18 cellular contexts compared by ENCODE assay signal in genomic region chr14:22088614-22089359, GRCh38.
DNase-seq lines count a peak whose midpoint lies in the region; ATAC-seq and TF ChIP-seq lines count a peak whose summit lies in the region.
"Had no signal": no experiment of that assay in that cellular context is flagged by ENCODE, and none has a peak within 500 bp of the region (broad histone marks: within the 10 kb centered on the region; RNA-seq: fewer than 3 reads in every experiment).

No MANE protein-coding gene starts in this region.

- TF ChIP-seq CTCF in HEK293 (tag by site-specific recombination; IDR thresholded peaks at IDR 0.05) (no peak), brain microvascular endothelial cell (IDR thresholded peaks at IDR 0.05; ENCODE audit: low read depth, low read length, missing control alignments) (no peak), gastroesophageal sphincter (IDR thresholded peaks at IDR 0.05) (no peak), lower leg skin (IDR thresholded peaks at IDR 0.05) (no peak)

- H3K9me3 ChIP-seq in HEK293 (ENCODE audit: control insufficient read depth, insufficient read depth, low read depth, low read length) (no peaks in the 10 kb centered on the region), gastroesophageal sphincter (no peaks in the 10 kb centered on the region)
- H3K9me3 ChIP-seq: upper lobe of right lung had no signal

- H3K4me1 ChIP-seq in HEK293 (ENCODE audit: control insufficient read depth, insufficient read depth, low read length) = no peaks in the 10 kb centered on the region
- peaks cover 0 to 6% (median 0%) of the 10 kb centered on the region in 3 donors for H3K4me1 ChIP-seq in gastroesophageal sphincter
- H3K4me1 ChIP-seq: upper lobe of right lung had no signal

- no peaks in the 10 kb centered on the region for H3K36me3 ChIP-seq in HEK293 (ENCODE audit: control insufficient read depth in 2 of 2, insufficient read depth in 1 of 2, low read length in 2 of 2)
- no peaks in the 10 kb centered on the region for H3K36me3 ChIP-seq in brain microvascular endothelial cell (replicated peaks)
- H3K36me3 ChIP-seq in gastroesophageal sphincter = no peaks in the 10 kb centered on the region
- H3K36me3 ChIP-seq: upper lobe of right lung had no signal

- TF ChIP-seq POLR2A in gastroesophageal sphincter (IDR thresholded peaks at IDR 0.05) = no peak
- TF ChIP-seq POLR2A in lower leg skin (IDR thresholded peaks at IDR 0.05) = no peak

- peak; percentile 24 for DNase-seq in brain microvascular endothelial cell
- peak; percentile 4 for DNase-seq in stromal cell of bone marrow (ENCODE audit: low read depth)
- no peak for DNase-seq in NCI-H1092 treated with DMSO at 0.1 percent for 48 hours (lab: John Stamatoyannopoulos, UW)
- no peak for DNase-seq in lower leg skin (ENCODE audit: low spot score in 2 of 2)
- DNase-seq: activated CD4-positive, alpha-beta T cell treated with anti-CD3 and anti-CD28 coated beads for 48 hours; activated CD8-positive, alpha-beta memory T cell treated with anti-CD3 and anti-CD28 coated beads, Interleukin-2, amount 50 U/mL, for 4 hours; activated gamma-delta T cell treated with Interleukin-2 at 50 U/mL for 16 hours; CD8-positive, alpha-beta T cell; erythroblast; H9; Kasumi-1; NCI-H1436; upper lobe of right lung had no signal

- H3K27me3 ChIP-seq in brain microvascular endothelial cell (replicated peaks) = no peaks in the 10 kb centered on the region
- no peaks in the 10 kb centered on the region for H3K27me3 ChIP-seq in gastroesophageal sphincter
- H3K27me3 ChIP-seq: upper lobe of right lung had no signal

- CTCF ChIA-PET in HEK293 (lab: Yijun Ruan, JAX) = interaction anchor here (0.7 kb wide), 1 partner anchor 719 kb away, joined by 4 read pairs; no protein-coding TSS in a partner anchor

- 19 to 47% methylated on average over 2 of the region's 2 CpGs for WGBS in gastroesophageal sphincter (ENCODE audit: low coverage in 1 of 2), 2 donors
- WGBS in lower leg skin, 2 donors = 27 to 30% methylated on average over 2 of the region's 2 CpGs

- TF ChIP-seq EP300 in gastroesophageal sphincter (IDR thresholded peaks at IDR 0.05) = no peak

- in situ Hi-C loops in brain microvascular endothelial cell (cut with HindIII; ENCODE audit: low pct_ligation_motif_present, low sequenced_read_pairs) = no loop called here

- H3K27ac ChIP-seq in HEK293 (ENCODE audit: extremely low read depth, low read depth, low read length) (no peak overlapping the region), brain microvascular endothelial cell (no peak overlapping the region), gastroesophageal sphincter (peak overlapping the region; percentile 29 to 77 (median 72))
- H3K27ac ChIP-seq: upper lobe of right lung had no signal

- ATAC-seq in gastroesophageal sphincter (peak; percentile 84), HG03108 (IDR thresholded peaks at IDR 0.05; ENCODE audit: unreplicated experiment) (no peak), HG02970 (IDR thresholded peaks at IDR 0.05; ENCODE audit: low FRiP score, unreplicated experiment) (no peak)
- ATAC-seq: CD8-positive, alpha-beta T cell; upper lobe of right lung had no signal

- intact Hi-C loops in lower leg skin (cut with DNase I; ENCODE audit: low total_unique reads) = no loop called here

- POLR2A ChIA-PET in HEK293 (lab: Yijun Ruan, JAX) = no interaction called here

- H3K4me3 ChIP-seq in HEK293 (ENCODE audit: low read depth, low read length) = no peak overlapping the region
- H3K4me3 ChIP-seq in brain microvascular endothelial cell (ENCODE audit: low read depth, low read length) = no peak overlapping the region
- no peak overlapping the region for H3K4me3 ChIP-seq in gastroesophageal sphincter
- H3K4me3 ChIP-seq in lower leg skin (ENCODE audit: low read depth, poor library complexity, severe bottlenecking) = no peak overlapping the region
- H3K4me3 ChIP-seq: smooth muscle cell, upper lobe of right lung had no signal

TF ChIP-seq in HEK293, 187 proteins besides CTCF, POLR2A, EP300 and RAD21:
- TF ChIP-seq ZNF398 (tag by site-specific recombination; IDR thresholded peaks at IDR 0.05) (peak; percentile 43; the same call in 1 of the 2 replicates), ZNF16 (tag by site-specific recombination; IDR thresholded peaks at IDR 0.05; ENCODE audit: low read depth) (no peak), SP3 (tag by site-specific recombination; IDR thresholded peaks at IDR 0.05) (no peak), ZNF366 (tag by site-specific recombination; conservative IDR thresholded peaks at IDR 0.05) (0 out of 2 replicates have a peak, but pooled peaks have one; percentile 26), ZNF292 (tag by site-specific recombination; IDR thresholded peaks at IDR 0.05; ENCODE audit: borderline replicate concordance, low read depth) (no peak), PRDM10 (tag by site-specific recombination; IDR thresholded peaks at IDR 0.05) (peak; percentile 40; the same call in 1 of the 2 replicates)
- TF ChIP-seq, protein P1, sequence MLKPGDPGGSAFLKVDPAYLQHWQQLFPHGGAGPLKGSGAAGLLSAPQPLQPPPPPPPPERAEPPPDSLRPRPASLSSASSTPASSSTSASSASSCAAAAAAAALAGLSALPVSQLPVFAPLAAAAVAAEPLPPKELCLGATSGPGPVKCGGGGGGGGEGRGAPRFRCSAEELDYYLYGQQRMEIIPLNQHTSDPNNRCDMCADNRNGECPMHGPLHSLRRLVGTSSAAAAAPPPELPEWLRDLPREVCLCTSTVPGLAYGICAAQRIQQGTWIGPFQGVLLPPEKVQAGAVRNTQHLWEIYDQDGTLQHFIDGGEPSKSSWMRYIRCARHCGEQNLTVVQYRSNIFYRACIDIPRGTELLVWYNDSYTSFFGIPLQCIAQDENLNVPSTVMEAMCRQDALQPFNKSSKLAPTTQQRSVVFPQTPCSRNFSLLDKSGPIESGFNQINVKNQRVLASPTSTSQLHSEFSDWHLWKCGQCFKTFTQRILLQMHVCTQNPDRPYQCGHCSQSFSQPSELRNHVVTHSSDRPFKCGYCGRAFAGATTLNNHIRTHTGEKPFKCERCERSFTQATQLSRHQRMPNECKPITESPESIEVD (tag by site-specific recombination; IDR thresholded peaks at IDR 0.05) = no peak

Comparison
In these comparisons a context has a peak if more than half of its experiments do, and no peak if none do; other contexts are left out.
1. H3K27ac ChIP-seq: peak in gastroesophageal sphincter (4 of 4); none in HEK293 (single experiment) and brain microvascular endothelial cell (single experiment).
2. DNase-seq: peak in brain microvascular endothelial cell (single experiment) and stromal cell of bone marrow (single experiment); none in NCI-H1092 treated with DMSO at 0.1 percent for 48 hours (single experiment) and lower leg skin (0 of 2).